23 cellular contexts compared by ENCODE assay signal in the genomic region with DNA sequence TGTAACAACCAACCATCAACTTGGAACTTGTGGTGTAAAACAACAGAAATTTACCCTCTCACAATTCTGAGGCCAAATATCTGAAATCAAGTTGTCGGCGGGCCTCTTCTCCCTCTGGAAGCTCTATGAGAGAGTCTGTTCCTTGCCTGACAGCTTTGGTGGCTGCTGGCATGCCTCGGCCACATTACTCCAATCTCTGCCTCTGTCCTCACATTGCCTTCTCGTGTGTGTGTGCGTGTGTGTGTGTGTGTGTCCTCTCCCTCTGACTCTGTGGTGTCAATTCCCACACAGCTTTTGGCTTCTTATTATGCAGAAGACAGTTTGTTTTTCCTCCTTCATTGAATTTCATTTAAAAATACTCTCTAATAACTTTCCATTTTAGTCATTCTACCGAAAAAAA.
"Had no signal": no experiment of that assay in that cellular context is flagged by ENCODE, and none has a peak within 500 bp of the region (broad histone marks: within the 10 kb centered on the region; RNA-seq: fewer than 3 reads in every experiment).

No MANE protein-coding gene starts in this region.

- H3K36me3 ChIP-seq: brain microvascular endothelial cell, esophagus squamous epithelium had no signal

- ATAC-seq: activated CD8-positive, alpha-beta T cell treated with anti-CD3 and anti-CD28 coated beads for 36 hours; activated T-cell treated with anti-CD3 and anti-CD28 coated beads, Interleukin-2, amount 50 U/mL, for 4 hours; activated T-helper 17 cell treated with anti-CD3 and anti-CD28 coated beads, Interleukin-2, amount 50 U/mL, for 72 hours; WTC11 had no signal

- DNase-seq: activated CD4-positive, alpha-beta T cell treated with anti-CD3 and anti-CD28 coated beads for 48 hours; activated CD4-positive, alpha-beta T cell treated with anti-CD3 and anti-CD28 coated beads, Interleukin-2, amount 50 U/mL, for 1 hour; activated CD4-positive, alpha-beta T cell treated with anti-CD3 and anti-CD28 coated beads, Interleukin-2, amount 50 U/mL, for 48 hours; activated CD8-positive, alpha-beta memory T cell treated with anti-CD3 and anti-CD28 coated beads for 24 hours; activated CD8-positive, alpha-beta T cell treated with anti-CD3 and anti-CD28 coated beads for 36 hours; activated effector memory CD4-positive, alpha-beta T cell treated with Interleukin-2 at 50 U/mL for 16 hours; activated gamma-delta T cell treated with Interleukin-2 at 50 U/mL for 16 hours; activated naive CD4-positive, alpha-beta T cell treated with anti-CD3 and anti-CD28 coated beads, Interleukin-2, amount 50 U/mL, for 16 hours; activated naive CD4-positive, alpha-beta T cell treated with Interleukin-2 at 50 U/mL for 16 hours; activated T-cell treated with anti-CD3 and anti-CD28 coated beads, Interleukin-2, amount 50 U/mL, for 4 hours; amniotic stem cell; anterior cingulate cortex; brain microvascular endothelial cell; dermis blood vessel endothelial cell; effector CD8-positive, alpha-beta T cell; esophagus squamous epithelium; foreskin fibroblast; T-helper 2 cell had no signal

- H3K27me3 ChIP-seq: brain microvascular endothelial cell, esophagus squamous epithelium had no signal

- H3K27ac ChIP-seq: brain microvascular endothelial cell, coronary artery, epithelial cell of prostate, esophagus squamous epithelium, VCaP had no signal

- H3K4me3 ChIP-seq: coronary artery, esophagus squamous epithelium had no signal

- H3K4me1 ChIP-seq: esophagus squamous epithelium had no signal

- H3K9me3 ChIP-seq: esophagus squamous epithelium had no signal
